7 cellular contexts compared by ENCODE assay signal in genomic region chr1:6962956-6963915, GRCh38.
A peak's percentile ranks its signal among the peaks of the same experiment; 100 is the strongest.
DNase-seq lines count a peak whose midpoint lies in the region; ATAC-seq and TF ChIP-seq lines count a peak whose summit lies in the region.

No MANE protein-coding gene starts in this region.

- peaks cover 25% of the 10 kb centered on the region for H3K4me1 Mint-ChIP-seq in chondrocyte (ENCODE audit: low read depth)
- H3K4me1 Mint-ChIP-seq in stimulated activated naive CD8-positive, alpha-beta T cell treated with anti-CD3 and anti-CD28 coated beads, Interleukin-15, Interleukin-2, amounts not matched to agents 100 ng/mL and 50 ng/mL, for 24 hours (ENCODE audit: low read depth), result peaks cover 36% of the 10 kb centered on the region

- H3K27ac ChIP-seq in SJCRH30, result no peak overlapping the region

- H3K36me3 Mint-ChIP-seq in chondrocyte (ENCODE audit: low read depth), result no peaks in the 10 kb centered on the region
- no peaks in the 10 kb centered on the region for H3K36me3 Mint-ChIP-seq in stimulated activated naive CD8-positive, alpha-beta T cell treated with anti-CD3 and anti-CD28 coated beads, Interleukin-15, Interleukin-2, amounts not matched to agents 100 ng/mL and 50 ng/mL, for 24 hours (ENCODE audit: low read depth)

- no peak overlapping the region for H3K27ac Mint-ChIP-seq in chondrocyte (ENCODE audit: unreplicated experiment)
- peak overlapping the region; percentile 78 for H3K27ac Mint-ChIP-seq in stimulated activated naive CD8-positive, alpha-beta T cell treated with anti-CD3 and anti-CD28 coated beads, Interleukin-15, Interleukin-2, amounts not matched to agents 100 ng/mL and 50 ng/mL, for 24 hours

- no peaks in the 10 kb centered on the region for H3K9me3 ChIP-seq in SJCRH30 (replicated peaks)

- H3K4me3 ChIP-seq in Jurkat, Clone E6-1 (ENCODE audit: low read length), result peak overlapping the region; percentile 13; the same call in 1 of the 2 replicates
- H3K4me3 ChIP-seq in SJCRH30, result no peak overlapping the region

- DNase-seq in Jurkat, Clone E6-1 (ENCODE audit: low read depth, low spot score), result peak; percentile 45
- DNase-seq in T-helper 2 cell (peak; percentile 7 to 47 (median 20)), chondrocyte (ENCODE audit: low spot score) (no peak), mucosa of gallbladder (ENCODE audit: low spot score) (peak; percentile 42), SJCRH30 (no peak)

- TF ChIP-seq CTCF in chondrocyte (IDR thresholded peaks at IDR 0.05), result peak; percentile 28

- H3K36me3 ChIP-seq in SJCRH30, result no peaks in the 10 kb centered on the region

- H3K9me3 Mint-ChIP-seq in chondrocyte (ENCODE audit: low read depth), result no peaks in the 10 kb centered on the region
- H3K9me3 Mint-ChIP-seq in stimulated activated naive CD8-positive, alpha-beta T cell treated with anti-CD3 and anti-CD28 coated beads, Interleukin-15, Interleukin-2, amounts not matched to agents 100 ng/mL and 50 ng/mL, for 24 hours, result no peaks in the 10 kb centered on the region

- ATAC-seq in GM21526 (IDR thresholded peaks at IDR 0.05; ENCODE audit: low FRiP score, unreplicated experiment), result no peak

- H3K27me3 Mint-ChIP-seq in chondrocyte (ENCODE audit: low read depth), result peaks cover 17% of the 10 kb centered on the region
- H3K27me3 Mint-ChIP-seq in stimulated activated naive CD8-positive, alpha-beta T cell treated with anti-CD3 and anti-CD28 coated beads, Interleukin-15, Interleukin-2, amounts not matched to agents 100 ng/mL and 50 ng/mL, for 24 hours, result peaks cover 36% of the 10 kb centered on the region

- H3K4me1 ChIP-seq in SJCRH30, result peaks cover 11% of the 10 kb centered on the region

- H3K27me3 ChIP-seq in SJCRH30, result peaks cover 14% of the 10 kb centered on the region

- H3K4me3 Mint-ChIP-seq in chondrocyte (ENCODE audit: unreplicated experiment), result peak overlapping the region; percentile 44
- peak overlapping the region; percentile 68 for H3K4me3 Mint-ChIP-seq in stimulated activated naive CD8-positive, alpha-beta T cell treated with anti-CD3 and anti-CD28 coated beads, Interleukin-15, Interleukin-2, amounts not matched to agents 100 ng/mL and 50 ng/mL, for 24 hours

Comparison
In these comparisons a context has a peak if more than half of its experiments do, and no peak if none do; other contexts are left out.
1. DNase-seq: peak in Jurkat, Clone E6-1 (single experiment), T-helper 2 cell (5 of 5) and mucosa of gallbladder (single experiment); none in chondrocyte (single experiment) and SJCRH30 (0 of 2).